In the genomic region with DNA sequence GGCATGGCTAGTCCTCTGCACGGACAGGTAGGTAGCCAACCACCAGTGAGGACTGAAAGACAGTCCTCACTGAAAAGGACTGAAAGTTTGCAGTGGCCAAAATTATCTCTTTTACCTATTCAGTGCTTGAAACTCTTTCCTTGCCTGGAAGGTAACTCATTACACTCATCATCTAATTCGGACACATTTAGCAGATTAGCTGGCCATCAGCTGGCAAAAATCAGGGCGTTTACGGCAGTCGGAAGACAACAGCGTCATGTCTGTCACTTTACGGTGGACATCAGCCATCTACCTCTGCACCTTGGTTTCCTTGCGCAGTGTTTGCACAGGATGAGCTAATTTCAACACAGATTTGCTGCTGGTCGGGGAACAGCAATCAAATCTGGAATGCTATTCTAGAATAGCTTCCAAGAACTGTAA, we compare ENCODE assay signal across 8 cellular contexts. TPM values are rescaled to one million over a fixed set of nuclear protein-coding genes. Genes with fewer than 3 reads are reported as not detected.
DNase-seq lines count a peak whose midpoint lies in the region; ATAC-seq, FAIRE-seq and TF ChIP-seq lines count a peak whose summit lies in the region.

No MANE protein-coding gene starts in this region.

- H3K27ac ChIP-seq in DND-41 (ENCODE audit: low read length) (peak overlapping the region; percentile 80), Peyer's patch (peak overlapping the region; percentile 92 to 96 (median 95)), body of pancreas (peak overlapping the region; percentile 96 to 100 (median 98))

- H3K27me3 ChIP-seq in DND-41 (ENCODE audit: insufficient read depth, low read length, poor library complexity) (no peaks in the 10 kb centered on the region), Peyer's patch (no peaks in the 10 kb centered on the region), body of pancreas (no peaks in the 10 kb centered on the region)

- H3K36me3 ChIP-seq in DND-41 (ENCODE audit: insufficient read depth, low read length): no peaks in the 10 kb centered on the region
- H3K36me3 ChIP-seq in Peyer's patch: no peaks in the 10 kb centered on the region
- H3K36me3 ChIP-seq in body of pancreas (replicated peaks in 1 of 2; ENCODE audit: insufficient read depth in 1 of 2, low read depth in 2 of 2): no peaks in the 10 kb centered on the region

- no peak for TF ChIP-seq POLR2A in Peyer's patch (IDR thresholded peaks at IDR 0.05)
- TF ChIP-seq POLR2A in body of pancreas (IDR thresholded peaks at IDR 0.05): no peak

- H3K4me1 ChIP-seq in DND-41 (ENCODE audit: insufficient read depth, low read length): peaks cover 19% of the 10 kb centered on the region
- peaks cover 0 to 16% (median 3%) of the 10 kb centered on the region in 4 donors for H3K4me1 ChIP-seq in Peyer's patch
- H3K4me1 ChIP-seq in body of pancreas: peaks cover 37% of the 10 kb centered on the region

- peak; percentile 13 for FAIRE-seq in islet of Langerhans (lab: Jason Lieb, UNC)

- peak; percentile 36 for DNase-seq in DND-41
- peak in 2 of 3 donors; percentile 39 to 70 for DNase-seq in Peyer's patch
- peak; percentile 63 to 76 (median 64) for DNase-seq in body of pancreas
- DNase-seq in stimulated activated CD4-positive, alpha-beta T cell treated with anti-CD3 and anti-CD28 coated beads, TNF-alpha, amount 100 ng/mL, for 1 hour (ENCODE audit: low read depth in 3 of 3, low spot score in 1 of 3): peak in 2 of 3 donors; percentile 2 to 11
- DNase-seq in foreskin melanocyte: no peak

- peak overlapping the region; percentile 78 for H3K9ac ChIP-seq in DND-41 (ENCODE audit: low read depth, low read length)

- peak overlapping the region; percentile 79 for H3K4me2 ChIP-seq in DND-41 (ENCODE audit: insufficient read depth, low read length)

- no peaks in the 10 kb centered on the region for H4K20me1 ChIP-seq in DND-41 (ENCODE audit: insufficient read depth, low read length)

- ATAC-seq in DND-41 (ENCODE audit: insufficient read depth, low read depth) (peak; percentile 29), GM19463 (IDR thresholded peaks at IDR 0.05; ENCODE audit: unreplicated experiment) (peak; percentile 4), HG03558 (IDR thresholded peaks at IDR 0.05; ENCODE audit: extremely low read depth, unreplicated experiment) (peak; percentile 1), body of pancreas (peak; percentile 70)

- peak overlapping the region; percentile 46 to 74 for H3K4me3 ChIP-seq in DND-41 (ENCODE audit: low read depth in 1 of 2, low read length in 2 of 2)
- peak overlapping the region; percentile 77 to 91 (median 84) for H3K4me3 ChIP-seq in Peyer's patch
- peak overlapping the region; percentile 81 to 86 for H3K4me3 ChIP-seq in body of pancreas

- TF ChIP-seq CTCF in DND-41 (IDR thresholded peaks at IDR 0.05; ENCODE audit: borderline replicate concordance, extremely low read depth, low read length, poor library complexity, severe bottlenecking): no peak
- TF ChIP-seq CTCF in Peyer's patch (IDR thresholded peaks at IDR 0.05): peak in 1 of 6 experiments; percentile 8
- TF ChIP-seq CTCF in body of pancreas (IDR thresholded peaks at IDR 0.05): no peak

- H2AFZ ChIP-seq in DND-41 (ENCODE audit: low read depth, low read length): peak overlapping the region; percentile 93

- H3K79me2 ChIP-seq in DND-41 (ENCODE audit: insufficient read depth, low read length): peaks cover 54% of the 10 kb centered on the region

- WGBS in body of pancreas, 2 donors: 0 to 1% methylated on average over 9 of the region's 9 CpGs

- intact Hi-C loops in body of pancreas (cut with DNase I): no loop called here

- H3K9me3 ChIP-seq in DND-41 (ENCODE audit: insufficient read depth, low read length, severe bottlenecking): no peaks in the 10 kb centered on the region
- H3K9me3 ChIP-seq in Peyer's patch: no peaks in the 10 kb centered on the region
- no peaks in the 10 kb centered on the region for H3K9me3 ChIP-seq in body of pancreas

RNA-seq across cellular contexts. Expression of gene ANXA7, which starts 0.7 kb away (rescaled TPM):
- total RNA-seq in Peyer's patch (10 to 100 TPM; 51.9 to 70.1 (median 58.4) TPM), body of pancreas (10 to 100 TPM; 22.7 to 46.2 TPM)

RNA-seq across cellular contexts. Expression of gene MSS51, which starts 20.2 kb away (rescaled TPM):
- total RNA-seq in Peyer's patch (1 to 10 TPM; 3.3 to 7.5 (median 5.2) TPM), body of pancreas (1 to 10 TPM; 2.3 to 3.9 TPM)

RNA-seq across cellular contexts. Expression of gene CFAP70, which starts 54.5 kb away (rescaled TPM):
- total RNA-seq in Peyer's patch (1 to 10 TPM in 3 of 4 donors, under 1 TPM in 1; 0.88 to 5.8 (median 2.5) TPM), body of pancreas (10 to 100 TPM in 1 of 2 donors, 1 to 10 TPM in 1; 8.8 to 11.5 TPM)

Comparison
In these comparisons a context has a peak if more than half of its experiments do, and no peak if none do; other contexts are left out.
1. ATAC-seq: peak in every context shown above with its lines; median percentile 70 in body of pancreas; 29 in DND-41; 4 in GM19463; 1 in HG03558.